ENCODE assay signal across 1 cellular context in the genomic region with DNA sequence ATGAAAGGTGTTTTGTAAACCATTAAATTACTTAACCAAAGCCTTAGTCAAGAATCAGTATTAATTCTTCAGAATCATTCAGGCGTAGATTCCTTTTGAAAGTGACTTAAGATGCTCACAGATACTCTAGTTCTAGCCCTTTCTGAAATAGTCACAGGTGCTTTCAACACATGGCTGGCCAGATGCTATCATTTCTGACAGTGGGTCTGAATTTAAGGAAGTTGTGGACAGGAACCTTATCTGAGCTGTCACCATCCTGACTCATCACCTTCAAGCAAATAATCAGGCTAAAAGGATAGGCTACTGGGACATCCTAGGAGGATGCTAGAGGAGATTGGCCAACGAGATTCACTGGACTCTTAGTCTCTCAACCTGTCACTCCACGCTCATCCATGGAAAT.
TF ChIP-seq lines count a peak whose summit lies in the region.

No MANE protein-coding gene starts in this region.

TF ChIP-seq in SK-N-SH treated with all-trans-retinoic acid at 6 μM for 48 hours, 23 proteins besides CTCF, POLR2A, EP300 and RAD21 (continued from another document):
- TF ChIP-seq, protein P1, sequence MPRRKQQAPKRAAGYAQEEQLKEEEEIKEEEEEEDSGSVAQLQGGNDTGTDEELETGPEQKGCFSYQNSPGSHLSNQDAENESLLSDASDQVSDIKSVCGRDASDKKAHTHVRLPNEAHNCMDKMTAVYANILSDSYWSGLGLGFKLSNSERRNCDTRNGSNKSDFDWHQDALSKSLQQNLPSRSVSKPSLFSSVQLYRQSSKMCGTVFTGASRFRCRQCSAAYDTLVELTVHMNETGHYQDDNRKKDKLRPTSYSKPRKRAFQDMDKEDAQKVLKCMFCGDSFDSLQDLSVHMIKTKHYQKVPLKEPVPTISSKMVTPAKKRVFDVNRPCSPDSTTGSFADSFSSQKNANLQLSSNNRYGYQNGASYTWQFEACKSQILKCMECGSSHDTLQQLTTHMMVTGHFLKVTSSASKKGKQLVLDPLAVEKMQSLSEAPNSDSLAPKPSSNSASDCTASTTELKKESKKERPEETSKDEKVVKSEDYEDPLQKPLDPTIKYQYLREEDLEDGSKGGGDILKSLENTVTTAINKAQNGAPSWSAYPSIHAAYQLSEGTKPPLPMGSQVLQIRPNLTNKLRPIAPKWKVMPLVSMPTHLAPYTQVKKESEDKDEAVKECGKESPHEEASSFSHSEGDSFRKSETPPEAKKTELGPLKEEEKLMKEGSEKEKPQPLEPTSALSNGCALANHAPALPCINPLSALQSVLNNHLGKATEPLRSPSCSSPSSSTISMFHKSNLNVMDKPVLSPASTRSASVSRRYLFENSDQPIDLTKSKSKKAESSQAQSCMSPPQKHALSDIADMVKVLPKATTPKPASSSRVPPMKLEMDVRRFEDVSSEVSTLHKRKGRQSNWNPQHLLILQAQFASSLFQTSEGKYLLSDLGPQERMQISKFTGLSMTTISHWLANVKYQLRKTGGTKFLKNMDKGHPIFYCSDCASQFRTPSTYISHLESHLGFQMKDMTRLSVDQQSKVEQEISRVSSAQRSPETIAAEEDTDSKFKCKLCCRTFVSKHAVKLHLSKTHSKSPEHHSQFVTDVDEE (CRISPR knock-in tag; IDR thresholded peaks at IDR 0.05): no peak
